In genomic region chr20:47785900-47786762, GRCh38 we compare ENCODE assay signal across 8 cellular contexts. TPM values are rescaled to one million over a fixed set of nuclear protein-coding genes. Genes with fewer than 3 reads are reported as not detected.
DNase-seq lines count a peak whose midpoint lies in the region; ATAC-seq and TF ChIP-seq lines count a peak whose summit lies in the region.

No MANE protein-coding gene starts in this region.

- ATAC-seq in HCT116 (peak; percentile 83), GM21786 (IDR thresholded peaks at IDR 0.05; ENCODE audit: unreplicated experiment) (no peak), GM18861 (IDR thresholded peaks at IDR 0.05; ENCODE audit: unreplicated experiment) (no peak)

- H3F3A ChIP-seq in smooth muscle cell (ENCODE audit: low read depth), result peaks cover 37% of the 10 kb centered on the region

- H3K79me2 ChIP-seq in HCT116 (ENCODE audit: insufficient read depth, low read length) (no peaks in the 10 kb centered on the region), smooth muscle cell (ENCODE audit: low read depth) (peaks cover 28% of the 10 kb centered on the region)

- H3K27ac ChIP-seq in HCT116 (ENCODE audit: low read depth, low read length) (no peak overlapping the region), smooth muscle cell (ENCODE audit: low read depth) (peak overlapping the region; percentile 77)

- intact Hi-C loops in HCT116 (cut with micrococcal nuclease), result loop anchor here (1.0 to 5.0 kb wide), 4 partner anchors 109 to 835 kb away; no protein-coding TSS in a partner anchor

- peaks cover 11 to 22% of the 10 kb centered on the region in 2 experiments for H3K4me1 ChIP-seq in HCT116 (ENCODE audit: control insufficient read depth in 1 of 2, insufficient read depth in 2 of 2, low read length in 2 of 2)
- peaks cover 24% of the 10 kb centered on the region for H3K4me1 ChIP-seq in smooth muscle cell (ENCODE audit: low read depth)

- CTCF ChIA-PET in HCT116 (lab: Charles Lee), result interaction anchor here (0.6 to 2.7 kb wide), 12 partner anchors 9 to 871 kb away, joined by 3 to 62 read pairs (median 4); no protein-coding TSS in a partner anchor

- no peak for TF ChIP-seq POLR2A in HCT116 (IDR thresholded peaks at IDR 0.05; ENCODE audit: borderline replicate concordance, extremely low read depth, insufficient read depth, insufficient read length)

- TF ChIP-seq CTCF in HCT116 (IDR thresholded peaks at IDR 0.05 in 2 of 3, conservative IDR thresholded peaks at IDR 0.05 in 1 of 3; ENCODE audit: borderline replicate concordance in 1 of 3, insufficient read depth in 1 of 3, low read depth in 2 of 3, low read length in 2 of 3) (peak; percentile 78 to 83 (median 80)), smooth muscle cell (IDR thresholded peaks at IDR 0.05; ENCODE audit: borderline replicate concordance, insufficient read depth, poor library complexity, severe bottlenecking) (peak; percentile 78)

- BruUV-seq in HCT116 (replicated peaks; lab: Mats Ljungman, UMichigan), result no TSS peak

- H3K9me3 ChIP-seq in HCT116 (ENCODE audit: control insufficient read depth in 1 of 2, insufficient read depth in 1 of 2, low read depth in 1 of 2, low read length in 2 of 2) (no peaks in the 10 kb centered on the region), smooth muscle cell (replicated peaks; ENCODE audit: low read depth) (no peaks in the 10 kb centered on the region)

- peak; percentile 94 for TF ChIP-seq RAD21 in HCT116 (IDR thresholded peaks at IDR 0.05; ENCODE audit: low read depth)

- RAD21 ChIA-PET in HCT116 (lab: Charles Lee; ENCODE audit: low non-redundant PET in 1 of 2, low total read pairs in 2 of 2, uncharacterized antibody in 2 of 2, unreplicated experiment in 2 of 2), result interaction anchor here (0.8 to 1.6 kb wide), 5 partner anchors 109 to 836 kb away, joined by 3 to 6 read pairs (median 3); no protein-coding TSS in a partner anchor

- H2AFZ ChIP-seq in HCT116 (ENCODE audit: low read depth, low read length, poor library complexity, severe bottlenecking) (peak overlapping the region; percentile 93), smooth muscle cell (ENCODE audit: low read depth) (peak overlapping the region; percentile 73)

- WGBS in smooth muscle cell (ENCODE audit: low lambda C conversion rate), result 2% methylated on average over 66 of the region's 77 CpGs

- H3K9ac ChIP-seq in HCT116 (ENCODE audit: low read length) (peak overlapping the region; percentile 15; the same call in 1 of the 2 replicates), smooth muscle cell (ENCODE audit: low read depth) (peak overlapping the region; percentile 54)

- POLR2A ChIA-PET in HCT116 (lab: Charles Lee), result interaction anchor here (1.6 to 1.7 kb wide), 2 partner anchors 509 to 834 kb away, joined by 4 read pairs; no protein-coding TSS in a partner anchor

- H3K9me2 ChIP-seq in HCT116 (ENCODE audit: insufficient read depth), result no peaks in the 10 kb centered on the region

- peak overlapping the region; percentile 35 to 59 for H3K4me3 ChIP-seq in HCT116 (replicated peaks in 1 of 2; ENCODE audit: low read depth in 1 of 2, low read length in 2 of 2)
- peak overlapping the region; percentile 75 for H3K4me3 ChIP-seq in smooth muscle cell

- H3K27me3 ChIP-seq in HCT116 (ENCODE audit: insufficient read depth, low read length) (no peaks in the 10 kb centered on the region), smooth muscle cell (ENCODE audit: low read depth) (no peaks in the 10 kb centered on the region)

- DNase-seq in COLO668 (lab: John Stamatoyannopoulos, UW; ENCODE audit: unreplicated experiment) (peak; percentile 22), HCT116 (ENCODE audit: low read depth, low spot score) (peak; percentile 64), RPMI7951 (ENCODE audit: low read depth) (peak; percentile 90), dermis microvascular lymphatic vessel endothelial cell (ENCODE audit: low read depth in 2 of 2) (peak; percentile 69 to 87), kidney tubule cell (ENCODE audit: low spot score) (peak; percentile 77), smooth muscle cell (lab: John Stamatoyannopoulos, UW; ENCODE audit: unreplicated experiment) (peak; percentile 57)

- H4K20me1 ChIP-seq in HCT116 (ENCODE audit: insufficient read depth) (no peaks in the 10 kb centered on the region), smooth muscle cell (ENCODE audit: low read depth) (peaks cover 33% of the 10 kb centered on the region)

- no peaks in the 10 kb centered on the region for H3K36me3 ChIP-seq in HCT116 (ENCODE audit: control insufficient read depth in 1 of 2, insufficient read depth in 2 of 2, low read length in 2 of 2)
- H3K36me3 ChIP-seq in smooth muscle cell (ENCODE audit: low read depth), result no peaks in the 10 kb centered on the region

- peak overlapping the region; percentile 94 for H3K4me2 ChIP-seq in HCT116 (ENCODE audit: low read length)
- H3K4me2 ChIP-seq in smooth muscle cell, result peak overlapping the region; percentile 91

TF ChIP-seq in HCT116, 20 proteins besides CTCF, POLR2A, EP300 and RAD21:
- TF ChIP-seq TCF7L2 (IDR thresholded peaks at IDR 0.05; ENCODE audit: borderline replicate concordance, extremely low read depth, insufficient read depth, insufficient read length) (no peak), EZH2 (IDR thresholded peaks at IDR 0.05) (no peak), EZH2phosphoT487 (IDR thresholded peaks at IDR 0.05; ENCODE audit: borderline replicate concordance) (no peak), ELF1 (IDR thresholded peaks at IDR 0.05; ENCODE audit: borderline replicate concordance, low read depth) (no peak), CBX3 (IDR thresholded peaks at IDR 0.05; ENCODE audit: low read depth) (no peak), FOSL1 (IDR thresholded peaks at IDR 0.05; ENCODE audit: low read depth) (no peak)

RNA-seq across cellular contexts. Expression of gene SULF2, which starts 0.8 kb away (rescaled TPM):
- 13.0 TPM for total RNA-seq in HCT116 (2021; ENCODE audit: unreplicated experiment)
- polyA plus RNA-seq in HCT116 (2012), result 6.1 and 7.0 TPM in 2 replicates
- 66.1 and 74.4 TPM in 2 replicates for total RNA-seq in RPMI7951 (2014; rRNA removed; shearing (Covaris generic))
- 72.9 and 220 TPM in 2 replicates for total RNA-seq in dermis microvascular lymphatic vessel endothelial cell
- 102 and 109 TPM in 2 replicates for total RNA-seq in smooth muscle cell
- 131 and 144 TPM in 2 replicates for polyA plus RNA-seq in smooth muscle cell

Comparison
In these comparisons a context has a peak if more than half of its experiments do, and no peak if none do; other contexts are left out.
1. DNase-seq: peak in every context shown above with its lines; median percentile 90 in RPMI7951; 78 in dermis microvascular lymphatic vessel endothelial cell; 77 in kidney tubule cell; 64 in HCT116; 57 in smooth muscle cell; 22 in COLO668.